Comparison of ENCODE assay signal across 1 cellular context in the genomic region with DNA sequence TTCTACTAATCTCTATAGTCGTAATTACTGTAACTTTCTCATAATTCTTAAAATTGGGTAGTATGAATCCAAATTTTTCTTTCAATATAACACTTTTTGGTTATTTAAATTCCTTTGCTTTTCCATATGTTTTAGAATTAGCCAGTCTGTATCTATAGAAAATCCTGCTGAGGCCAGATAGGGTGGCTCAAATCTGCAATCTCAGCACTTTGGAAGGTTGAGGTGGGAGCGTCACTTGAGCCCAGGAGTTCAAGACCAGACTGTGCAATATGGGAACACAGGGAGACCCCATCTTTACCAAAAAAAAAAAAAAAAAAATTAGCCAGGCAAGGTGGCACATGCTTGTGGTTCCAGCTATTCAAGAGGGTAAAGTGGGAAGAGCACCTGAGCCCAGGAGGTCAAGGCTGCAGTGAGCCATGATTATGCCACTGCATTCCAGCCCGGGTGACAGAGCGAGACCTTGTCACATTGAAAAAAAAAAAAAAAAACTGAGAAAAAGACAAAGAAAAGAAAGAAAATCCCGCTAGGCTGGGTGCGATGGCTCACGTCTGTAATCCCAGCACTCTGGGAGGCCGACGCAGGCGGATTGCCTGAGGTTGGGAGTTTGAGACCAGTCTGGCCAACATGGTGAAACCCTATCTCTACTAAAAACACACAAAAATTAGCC.
TF ChIP-seq lines count a peak whose summit lies in the region.

No MANE protein-coding gene starts in this region.

TF ChIP-seq in IMR-90, 13 proteins besides CTCF, POLR2A, EP300 and RAD21:
- TF ChIP-seq MAFK (IDR thresholded peaks at IDR 0.05; ENCODE audit: low read depth, low read length) (peak; percentile 91), BHLHE40 (IDR thresholded peaks at IDR 0.05; ENCODE audit: low read depth, low read length) (no peak)
